Comparison of ENCODE assay signal across 1 cellular context in the genomic region with DNA sequence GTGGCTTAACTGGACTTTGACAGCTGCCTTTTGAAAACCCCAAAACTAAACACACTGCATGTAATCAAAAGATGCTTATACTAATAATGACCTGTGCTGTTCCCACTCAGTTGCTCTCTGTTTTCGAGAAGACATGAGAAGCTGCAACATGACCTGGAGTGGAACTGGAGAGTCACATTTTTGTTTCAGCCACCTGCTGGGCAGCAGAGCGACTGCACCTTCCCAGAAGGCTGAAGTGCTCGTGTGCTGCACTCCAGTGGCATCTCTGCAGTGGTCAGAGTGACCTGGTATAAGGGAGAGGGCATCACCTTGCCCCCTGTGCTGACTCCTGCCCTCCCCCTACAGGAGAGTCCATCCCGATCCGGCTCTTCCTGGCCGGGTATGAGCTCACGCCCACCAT.
TF ChIP-seq lines count a peak whose summit lies in the region.

No MANE protein-coding gene starts in this region.

TF ChIP-seq in H1, 55 proteins besides CTCF, POLR2A, EP300 and RAD21:
- no peak for TF ChIP-seq TAF1 (IDR thresholded peaks at IDR 0.05; ENCODE audit: low read depth, low read length)
- no peak for TF ChIP-seq ZNF274 (IDR thresholded peaks at IDR 0.05; ENCODE audit: borderline replicate concordance, extremely low read depth, low read length)
- TF ChIP-seq TEAD4 (IDR thresholded peaks at IDR 0.05; ENCODE audit: low read depth, low read length), result 0 out of 2 replicates have a peak, but pooled peaks have one; percentile 4
TF ChIP-seq in H1: peak in this region for 1.
